ENCODE assay signal across 16 cellular contexts in genomic region chr16:81708459-81709368, GRCh38.
A peak's percentile ranks its signal among the peaks of the same experiment; 100 is the strongest.
DNase-seq lines count a peak whose midpoint lies in the region; ATAC-seq, FAIRE-seq and TF ChIP-seq lines count a peak whose summit lies in the region.
"Had no signal": no experiment of that assay in that cellular context is flagged by ENCODE, and none has a peak within 500 bp of the region (broad histone marks: within the 10 kb centered on the region; RNA-seq: fewer than 3 reads in every experiment).

No MANE protein-coding gene starts in this region.

- peaks cover 24% of the 10 kb centered on the region for H3K36me3 Mint-ChIP-seq in GM23338 (ENCODE audit: low read depth)

- ATAC-seq in GM23338 = no peak
- no peak for ATAC-seq in HG02884 (IDR thresholded peaks at IDR 0.05; ENCODE audit: unreplicated experiment)
- ATAC-seq in upper lobe of left lung (ENCODE audit: low FRiP score in 2 of 2) = no peak
- ATAC-seq in HG03025 (IDR thresholded peaks at IDR 0.05; ENCODE audit: low FRiP score, unreplicated experiment) = no peak
- ATAC-seq: T-cell had no signal

- no peak for FAIRE-seq in urothelium cell line (lab: Jason Lieb, UNC)

- H3K9me3 ChIP-seq in muscle layer of duodenum (ENCODE audit: control insufficient read depth in 1 of 2, low read length in 2 of 2) = no peaks in the 10 kb centered on the region
- no peaks in the 10 kb centered on the region for H3K9me3 ChIP-seq in upper lobe of left lung

- H3K36me3 ChIP-seq in GM23338 (ENCODE audit: insufficient read depth) = no peaks in the 10 kb centered on the region
- peaks cover 41 to 44% of the 10 kb centered on the region in 2 donors for H3K36me3 ChIP-seq in muscle layer of duodenum (ENCODE audit: control insufficient read depth in 1 of 2, insufficient read depth in 2 of 2, low read length in 2 of 2)
- H3K36me3 ChIP-seq in upper lobe of left lung = peaks cover 4 to 61% (median 59%) of the 10 kb centered on the region in 4 donors

- H3K27me3 ChIP-seq in GM23338 (ENCODE audit: insufficient read depth) (no peaks in the 10 kb centered on the region), dorsolateral prefrontal cortex (no peaks in the 10 kb centered on the region), muscle layer of duodenum (ENCODE audit: low read depth, low read length) (no peaks in the 10 kb centered on the region), upper lobe of left lung (no peaks in the 10 kb centered on the region)

- TF ChIP-seq POLR2A in upper lobe of left lung (IDR thresholded peaks at IDR 0.05) = no peak

- H3K4me1 ChIP-seq in GM23338 (ENCODE audit: insufficient read depth) = peaks cover 20% of the 10 kb centered on the region
- peaks cover 7 to 18% of the 10 kb centered on the region in 2 donors for H3K4me1 ChIP-seq in muscle layer of duodenum (ENCODE audit: control insufficient read depth in 1 of 2, insufficient read depth in 2 of 2, low read length in 2 of 2)
- H3K4me1 ChIP-seq in upper lobe of left lung = peaks cover 0 to 9% (median 2%) of the 10 kb centered on the region in 4 donors

- H3K9me2 ChIP-seq in GM23338 (ENCODE audit: insufficient read depth) = no peaks in the 10 kb centered on the region

- H4K20me1 ChIP-seq in GM23338 (replicated peaks; ENCODE audit: insufficient read depth) = no peaks in the 10 kb centered on the region

- TF ChIP-seq CTCF in GM23338 (conservative IDR thresholded peaks at IDR 0.05; ENCODE audit: low read depth in 2 of 2) (no peak), dorsolateral prefrontal cortex (IDR thresholded peaks at IDR 0.05 in 54 of 56, conservative IDR thresholded peaks at IDR 0.05 in 2 of 56; ENCODE audit: low read depth in 1 of 56, partially characterized antibody in 56 of 56) (no peak), upper lobe of left lung (IDR thresholded peaks at IDR 0.05) (no peak)

- no peaks in the 10 kb centered on the region for H3K79me2 ChIP-seq in GM23338 (replicated peaks; ENCODE audit: insufficient read depth)

- intact Hi-C loops in dorsolateral prefrontal cortex (cut with DNase I) = no loop called here

- H3K27me3 Mint-ChIP-seq in GM23338 (ENCODE audit: insufficient read depth, low read depth, poor library complexity) = peaks cover 29% of the 10 kb centered on the region
- H3K27me3 Mint-ChIP-seq: activated CD4-positive, alpha-beta memory T cell treated with anti-CD3 and anti-CD28 coated beads, Interleukin-2, amount 10 ng/mL, durations not matched to agents 7 days and 5 days; dendritic cell treated with granulocyte-macrophage colony-stimulating factor and Interleukin-4, amounts not matched to agents 40 ng/mL and 50 ng/mL, for 4 days; T-cell had no signal

- no peak overlapping the region for H3K4me2 ChIP-seq in GM23338
- H3K4me2 ChIP-seq: KMS-11 had no signal

- TF ChIP-seq EP300 in upper lobe of left lung (IDR thresholded peaks at IDR 0.05) = no peak

- H3K4me3 ChIP-seq in GM23338 (no peak overlapping the region), dorsolateral prefrontal cortex (no peak overlapping the region), muscle layer of duodenum (ENCODE audit: low read depth in 1 of 2, low read length in 2 of 2) (no peak overlapping the region), upper lobe of left lung (no peak overlapping the region)

- 0 out of 2 replicates have a peak overlapping the region, but pooled peaks have one; percentile 14 for H3K27ac Mint-ChIP-seq in GM23338
- H3K27ac Mint-ChIP-seq: activated CD4-positive, alpha-beta memory T cell treated with anti-CD3 and anti-CD28 coated beads, Interleukin-2, amount 10 ng/mL, durations not matched to agents 7 days and 5 days; dendritic cell treated with granulocyte-macrophage colony-stimulating factor and Interleukin-4, amounts not matched to agents 40 ng/mL and 50 ng/mL, for 4 days had no signal

- DNase-seq in Ammon's horn (ENCODE audit: low spot score) (peak; percentile 70), GM23338 (ENCODE audit: low spot score) (no peak), dorsolateral prefrontal cortex (peak in 7 of 10 donors; percentile 23 to 76 (median 55)), urothelium cell line (ENCODE audit: low spot score) (no peak), upper lobe of left lung (no peak)
- DNase-seq: activated CD4-positive, alpha-beta memory T cell treated with anti-CD3 and anti-CD28 coated beads, Interleukin-2, amount 10 ng/mL, durations not matched to agents 7 days and 5 days; kidney glomerular epithelial cell; NCI-H187; stimulated activated CD4-positive, alpha-beta T cell treated with anti-CD3 and anti-CD28 coated beads, Interleukin-2, amount 100 ng/mL, for 24 hours; stimulated activated naive CD4-positive, alpha-beta T cell; T-cell had no signal

- 71 to 73% methylated on average over 10 to 11 of the region's 11 CpGs for WGBS in upper lobe of left lung, 2 donors

- H3K27ac ChIP-seq in GM23338 (ENCODE audit: low read depth) = 0 out of 2 replicates have a peak overlapping the region, but pooled peaks have one; percentile 74
- H3K27ac ChIP-seq in dorsolateral prefrontal cortex = peak overlapping the region in 44 of 59 donors; percentile 11 to 79 (median 58)
- peak overlapping the region; percentile 65 for H3K27ac ChIP-seq in muscle layer of duodenum (ENCODE audit: low read length)
- H3K27ac ChIP-seq in upper lobe of left lung = no peak overlapping the region
- H3K27ac ChIP-seq: KMS-11 had no signal

- H2AFZ ChIP-seq in GM23338 = no peak overlapping the region

- H3K9me3 Mint-ChIP-seq in GM23338 = no peaks in the 10 kb centered on the region
- H3K9me3 Mint-ChIP-seq: activated CD4-positive, alpha-beta memory T cell treated with anti-CD3 and anti-CD28 coated beads, Interleukin-2, amount 10 ng/mL, durations not matched to agents 7 days and 5 days; dendritic cell treated with granulocyte-macrophage colony-stimulating factor and Interleukin-4, amounts not matched to agents 40 ng/mL and 50 ng/mL, for 4 days; T-cell had no signal

- H3K4me3 Mint-ChIP-seq in GM23338 = no peak overlapping the region
- H3K4me3 Mint-ChIP-seq: activated CD4-positive, alpha-beta memory T cell treated with anti-CD3 and anti-CD28 coated beads, Interleukin-2, amount 10 ng/mL, durations not matched to agents 7 days and 5 days; dendritic cell treated with granulocyte-macrophage colony-stimulating factor and Interleukin-4, amounts not matched to agents 40 ng/mL and 50 ng/mL, for 4 days; T-cell had no signal

- peaks cover 30% of the 10 kb centered on the region for H3K4me1 Mint-ChIP-seq in GM23338
- H3K4me1 Mint-ChIP-seq: activated CD4-positive, alpha-beta memory T cell treated with anti-CD3 and anti-CD28 coated beads, Interleukin-2, amount 10 ng/mL, durations not matched to agents 7 days and 5 days had no signal

- 0 out of 2 replicates have a peak, but pooled peaks cover 5% of the 10 kb centered on the region for H3F3A ChIP-seq in GM23338 (replicated peaks; ENCODE audit: low read depth)

TF ChIP-seq in GM23338, 12 proteins besides CTCF, POLR2A, EP300 and RAD21 (continues in another document):
- TF ChIP-seq CREB1 (CRISPR knock-in tag; IDR thresholded peaks at IDR 0.05; ENCODE audit: low read depth) = no peak

Comparison
In these comparisons a context has a peak if more than half of its experiments do, and no peak if none do; other contexts are left out.
1. DNase-seq: peak in Ammon's horn (single experiment) and dorsolateral prefrontal cortex (7 of 10); none in GM23338 (single experiment), urothelium cell line (single experiment) and upper lobe of left lung (0 of 2).
2. H3K27ac ChIP-seq: peak in GM23338 (single experiment), dorsolateral prefrontal cortex (44 of 59) and muscle layer of duodenum (single experiment); none in upper lobe of left lung (0 of 4).